Comparison of ENCODE assay signal across 29 cellular contexts in the genomic region with DNA sequence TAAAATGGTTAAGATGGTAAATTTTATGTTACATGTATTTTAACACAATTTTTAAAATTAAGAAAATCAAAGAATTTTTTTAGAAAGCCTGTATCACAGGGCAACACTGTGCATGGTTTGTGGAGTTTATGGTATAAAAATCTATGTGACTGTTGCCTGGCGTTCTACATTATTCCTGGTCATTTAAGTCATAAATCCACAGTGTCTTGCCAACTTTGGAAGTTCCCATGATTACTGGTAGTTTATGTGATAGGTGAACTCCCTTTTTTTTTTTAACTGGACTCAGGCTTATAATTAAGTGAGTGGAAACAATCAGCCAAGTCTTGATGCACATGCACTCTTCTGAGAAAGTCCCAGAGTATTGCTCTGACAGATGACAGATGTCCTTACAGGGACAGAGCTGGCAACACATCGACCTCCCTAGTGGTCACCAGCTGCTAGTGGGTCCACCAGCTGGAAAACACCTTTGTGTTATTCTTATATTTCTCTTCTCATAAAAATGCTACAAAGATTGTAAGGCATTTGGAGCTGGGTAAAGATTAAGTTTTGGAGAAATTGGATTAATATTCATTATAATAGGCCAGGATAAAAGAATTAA. TPM values are rescaled to one million over a fixed set of nuclear protein-coding genes. Genes with fewer than 3 reads are reported as not detected.
DNase-seq lines count a peak whose midpoint lies in the region; ATAC-seq and TF ChIP-seq lines count a peak whose summit lies in the region.
"Had no signal": no experiment of that assay in that cellular context is flagged by ENCODE, and none has a peak within 500 bp of the region (broad histone marks: within the 10 kb centered on the region; RNA-seq: fewer than 3 reads in every experiment).

No MANE protein-coding gene starts in this region.

- H3K27me3 Mint-ChIP-seq in neural progenitor cell (ENCODE audit: insufficient read depth, low read depth): peaks cover 2% of the 10 kb centered on the region
- H3K27me3 Mint-ChIP-seq: activated CD4-positive, alpha-beta T cell treated with anti-CD3 and anti-CD28 coated beads, Interleukin-2, amount 10 ng/mL, durations not matched to agents 24 days and 14 days; B cell; naive thymus-derived CD8-positive, alpha-beta T cell had no signal

- no peak overlapping the region for H3K27ac ChIP-seq in neural progenitor cell
- H3K27ac ChIP-seq: epithelial cell of prostate, KMS-11, stomach, tibial nerve, VCaP had no signal

- H3K9me3 Mint-ChIP-seq in neural progenitor cell: no peaks in the 10 kb centered on the region
- H3K9me3 Mint-ChIP-seq: activated CD4-positive, alpha-beta T cell treated with anti-CD3 and anti-CD28 coated beads, Interleukin-2, amount 10 ng/mL, durations not matched to agents 24 days and 14 days; mesothelial cell of epicardium; naive thymus-derived CD8-positive, alpha-beta T cell had no signal

- H2AFZ ChIP-seq in neural progenitor cell (replicated peaks): no peak overlapping the region

- no peaks in the 10 kb centered on the region for H3K79me2 ChIP-seq in neural progenitor cell (ENCODE audit: low read depth)

- H3K4me3 ChIP-seq in neural progenitor cell: no peak overlapping the region
- H3K4me3 ChIP-seq: smooth muscle cell, stomach, tibial nerve had no signal

- ATAC-seq in HG03354 (IDR thresholded peaks at IDR 0.05; ENCODE audit: poor library complexity, severe bottlenecking, unreplicated experiment) (peak; percentile 47), HG03378 (IDR thresholded peaks at IDR 0.05; ENCODE audit: unreplicated experiment) (no peak)
- ATAC-seq: naive thymus-derived CD8-positive, alpha-beta T cell had no signal

- peak; percentile 17 for TF ChIP-seq CTCF in neural progenitor cell (IDR thresholded peaks at IDR 0.05)

- no peaks in the 10 kb centered on the region for H3K36me3 Mint-ChIP-seq in neural progenitor cell
- H3K36me3 Mint-ChIP-seq: mesothelial cell of epicardium; naive thymus-derived CD8-positive, alpha-beta T cell had no signal

- H3K4me1 Mint-ChIP-seq in neural progenitor cell: peaks cover 4% of the 10 kb centered on the region
- H3K4me1 Mint-ChIP-seq: activated CD4-positive, alpha-beta T cell treated with anti-CD3 and anti-CD28 coated beads, Interleukin-2, amount 10 ng/mL, durations not matched to agents 24 days and 14 days; B cell had no signal

- no peaks in the 10 kb centered on the region for H3K36me3 ChIP-seq in neural progenitor cell
- H3K36me3 ChIP-seq: stomach, tibial nerve had no signal

- no peak overlapping the region for H3K27ac Mint-ChIP-seq in neural progenitor cell
- H3K27ac Mint-ChIP-seq: activated CD4-positive, alpha-beta T cell treated with anti-CD3 and anti-CD28 coated beads, Interleukin-2, amount 10 ng/mL, durations not matched to agents 24 days and 14 days; B cell; mesothelial cell of epicardium had no signal

- no peaks in the 10 kb centered on the region for H3F3A ChIP-seq in neural progenitor cell (ENCODE audit: low read depth)

- H3K4me1 ChIP-seq in neural progenitor cell: peaks cover 8% of the 10 kb centered on the region
- H3K4me1 ChIP-seq: tibial nerve had no signal

- no peak overlapping the region for H3K9ac ChIP-seq in neural progenitor cell
- H3K9ac ChIP-seq: KMS-11 had no signal

- no peaks in the 10 kb centered on the region for H3K27me3 ChIP-seq in neural progenitor cell
- H3K27me3 ChIP-seq: stomach, tibial nerve had no signal

- H3K4me2 ChIP-seq in neural progenitor cell: no peak overlapping the region
- H3K4me2 ChIP-seq: KMS-11, smooth muscle cell had no signal

- DNase-seq in NCI-H2171 treated with DMSO at 0.1 percent for 48 hours (lab: John Stamatoyannopoulos, UW): peak; percentile 16
- no peak for DNase-seq in NCI-H2171 (lab: John Stamatoyannopoulos, UW)
- DNase-seq in cerebellar cortex (ENCODE audit: low spot score): peak; percentile 74
- no peak for DNase-seq in neural progenitor cell (ENCODE audit: low spot score)
- no peak for DNase-seq in NCI-H526 treated with DMSO at 0.1 percent for 48 hours (lab: John Stamatoyannopoulos, UW)
- no peak for DNase-seq in DMS53 treated with DMSO at 0.1 percent for 48 hours (lab: John Stamatoyannopoulos, UW; ENCODE audit: unreplicated experiment)
- DNase-seq: activated CD4-positive, alpha-beta T cell treated with anti-CD3 and anti-CD28 coated beads, Interleukin-2, amount 10 ng/mL, durations not matched to agents 24 days and 14 days; activated naive CD4-positive, alpha-beta T cell; activated T-cell treated with anti-CD3 and anti-CD28 coated beads, Interleukin-2, amount 50 U/mL, for 48 hours; DMS79; effector CD4-positive, alpha-beta T cell; islet precursor cell; naive thymus-derived CD8-positive, alpha-beta T cell; NCI-H1417 treated with DMSO at 0.1 percent for 48 hours; NCI-H2081 treated with DMSO at 0.1 percent for 48 hours; SIG-M5; stimulated activated CD4-positive, alpha-beta T cell treated with anti-CD3 and anti-CD28 coated beads, Interleukin-1b, Interleukin-23, amount 100 ng/mL, for 48 hours; stomach; SW 1271; T-helper 9 cell had no signal

- H3K9me3 ChIP-seq in neural progenitor cell (ENCODE audit: low read depth): no peaks in the 10 kb centered on the region
- H3K9me3 ChIP-seq: stomach, tibial nerve had no signal

- no peaks in the 10 kb centered on the region for H4K20me1 ChIP-seq in neural progenitor cell (ENCODE audit: low read depth)

- H3K4me3 Mint-ChIP-seq in neural progenitor cell: no peak overlapping the region
- H3K4me3 Mint-ChIP-seq: activated CD4-positive, alpha-beta T cell treated with anti-CD3 and anti-CD28 coated beads, Interleukin-2, amount 10 ng/mL, durations not matched to agents 24 days and 14 days; B cell; mesothelial cell of epicardium; naive thymus-derived CD8-positive, alpha-beta T cell had no signal

RNA-seq across cellular contexts. Expression of gene STN1, which starts 8.8 kb away (rescaled TPM):
- 26.4 and 32.0 TPM in 2 replicates for total RNA-seq in neural progenitor cell (ENCODE audit: low replicate concordance)

RNA-seq across cellular contexts. Expression of gene SLK, which starts 40.1 kb away (rescaled TPM):
- 33.5 and 42.7 TPM in 2 replicates for total RNA-seq in neural progenitor cell (ENCODE audit: low replicate concordance)

Comparison
In these comparisons a context has a peak if more than half of its experiments do, and no peak if none do; other contexts are left out.
1. DNase-seq: peak in NCI-H2171 treated with DMSO at 0.1 percent for 48 hours (single experiment) and cerebellar cortex (single experiment); none in NCI-H2171 (single experiment), neural progenitor cell (single experiment), NCI-H526 treated with DMSO at 0.1 percent for 48 hours (single experiment) and DMS53 treated with DMSO at 0.1 percent for 48 hours (single experiment).